25 cellular contexts compared by ENCODE assay signal in genomic region chr13:108574856-108575255, GRCh38. TPM values are rescaled to one million over a fixed set of nuclear protein-coding genes. Genes with fewer than 3 reads are reported as not detected.
DNase-seq lines count a peak whose midpoint lies in the region; ATAC-seq and TF ChIP-seq lines count a peak whose summit lies in the region.
"Had no signal": no experiment of that assay in that cellular context is flagged by ENCODE, and none has a peak within 500 bp of the region (broad histone marks: within the 10 kb centered on the region; RNA-seq: fewer than 3 reads in every experiment).

No MANE protein-coding gene starts in this region.

- TF ChIP-seq CTCF in OCI-LY3 (IDR thresholded peaks at IDR 0.05; ENCODE audit: low read depth, low read length), result no peak

- no peaks in the 10 kb centered on the region for H4K20me1 ChIP-seq in OCI-LY3 (ENCODE audit: insufficient read depth, low read length)

- H3K27me3 Mint-ChIP-seq in activated naive CD4-positive, alpha-beta T cell treated with anti-CD3 and anti-CD28 coated beads, Interleukin-2, amount 10 ng/mL, durations not matched to agents 7 days and 5 days, result no peaks in the 10 kb centered on the region

- no peaks in the 10 kb centered on the region for H3K79me2 ChIP-seq in OCI-LY3 (ENCODE audit: low read length)

- no peaks in the 10 kb centered on the region for H3K36me3 Mint-ChIP-seq in activated naive CD4-positive, alpha-beta T cell treated with anti-CD3 and anti-CD28 coated beads, Interleukin-2, amount 50 U/mL, for 72 hours
- no peaks in the 10 kb centered on the region for H3K36me3 Mint-ChIP-seq in activated naive CD4-positive, alpha-beta T cell treated with anti-CD3 and anti-CD28 coated beads, Interleukin-2, amount 10 ng/mL, durations not matched to agents 7 days and 5 days
- H3K36me3 Mint-ChIP-seq: CD8-positive, alpha-beta T cell had no signal

- H3K27ac Mint-ChIP-seq in activated naive CD4-positive, alpha-beta T cell treated with anti-CD3 and anti-CD28 coated beads, Interleukin-2, amount 50 U/mL, for 72 hours, result no peak overlapping the region
- no peak overlapping the region for H3K27ac Mint-ChIP-seq in activated naive CD4-positive, alpha-beta T cell treated with anti-CD3 and anti-CD28 coated beads, Interleukin-2, amount 10 ng/mL, durations not matched to agents 7 days and 5 days
- H3K27ac Mint-ChIP-seq: CD8-positive, alpha-beta T cell; HFFc6 had no signal

- no peak overlapping the region for H3K27ac ChIP-seq in OCI-LY3 (ENCODE audit: low read length)
- H3K27ac ChIP-seq: SK-N-MC had no signal

- H3K4me3 ChIP-seq in OCI-LY3 (ENCODE audit: low read length), result peak overlapping the region; percentile 29; the same call in 1 of the 2 replicates
- H3K4me3 ChIP-seq: HAP-1, SK-N-MC had no signal

- H2AFZ ChIP-seq in OCI-LY3 (ENCODE audit: low read depth, low read length), result 0 out of 2 replicates have a peak overlapping the region, but pooled peaks have one; percentile 2

- peaks cover 14% of the 10 kb centered on the region for H3K4me1 ChIP-seq in OCI-LY3 (ENCODE audit: low read length)
- H3K4me1 ChIP-seq: Caco-2, HAP-1 had no signal

- peak overlapping the region; percentile 33 for H3K4me2 ChIP-seq in OCI-LY3 (ENCODE audit: low read length)

- no peak for DNase-seq in activated naive CD4-positive, alpha-beta T cell treated with anti-CD3 and anti-CD28 coated beads, Interleukin-2, amount 50 U/mL, for 72 hours (ENCODE audit: low spot score in 2 of 2)
- no peak for DNase-seq in activated naive CD4-positive, alpha-beta T cell treated with anti-CD3 and anti-CD28 coated beads, Interleukin-2, amount 10 ng/mL, durations not matched to agents 7 days and 5 days
- DNase-seq in NCI-H1092 (lab: John Stamatoyannopoulos, UW) (no peak), C1 segment of cervical spinal cord (lab: John Stamatoyannopoulos, UW) (no peak), DMS 273 treated with DMSO at 0.1 percent for 48 hours (lab: John Stamatoyannopoulos, UW) (no peak)
- DNase-seq: Caco-2; CD8-positive, alpha-beta T cell; DMS79 treated with DMSO at 0.1 percent for 48 hours; GF-D8; GOT3; HFFc6; KG1; MM.1S; NCI-H1417; NCI-H1694; NCI-H2029 treated with DMSO at 0.1 percent for 48 hours; NCI-H526 treated with DMSO at 0.1 percent for 48 hours; SIG-M5 had no signal

- H3K9me3 ChIP-seq in OCI-LY3 (ENCODE audit: insufficient read depth, low read length), result no peaks in the 10 kb centered on the region
- H3K9me3 ChIP-seq: Caco-2, HAP-1 had no signal

- no peaks in the 10 kb centered on the region for H3K36me3 ChIP-seq in OCI-LY3 (replicated peaks; ENCODE audit: low read depth, low read length)
- H3K36me3 ChIP-seq: HAP-1 had no signal

- ATAC-seq in activated naive CD4-positive, alpha-beta T cell treated with anti-CD3 and anti-CD28 coated beads, Interleukin-2, amount 50 U/mL, for 72 hours, result peak; percentile 18 to 56
- ATAC-seq in HG03060 (IDR thresholded peaks at IDR 0.05; ENCODE audit: low read depth, unreplicated experiment), result peak; percentile 12
- ATAC-seq: CD8-positive, alpha-beta T cell; Panc1 had no signal

- H3K4me1 Mint-ChIP-seq in activated naive CD4-positive, alpha-beta T cell treated with anti-CD3 and anti-CD28 coated beads, Interleukin-2, amount 10 ng/mL, durations not matched to agents 7 days and 5 days, result no peaks in the 10 kb centered on the region

- no peaks in the 10 kb centered on the region for H3K9me3 Mint-ChIP-seq in activated naive CD4-positive, alpha-beta T cell treated with anti-CD3 and anti-CD28 coated beads, Interleukin-2, amount 50 U/mL, for 72 hours
- H3K9me3 Mint-ChIP-seq in activated naive CD4-positive, alpha-beta T cell treated with anti-CD3 and anti-CD28 coated beads, Interleukin-2, amount 10 ng/mL, durations not matched to agents 7 days and 5 days, result no peaks in the 10 kb centered on the region
- H3K9me3 Mint-ChIP-seq: CD8-positive, alpha-beta T cell had no signal

- H3K27me3 ChIP-seq in OCI-LY3 (ENCODE audit: low read depth, low read length), result no peaks in the 10 kb centered on the region

- CTCF ChIA-PET in activated naive CD4-positive, alpha-beta T cell treated with anti-CD3 and anti-CD28 coated beads, Interleukin-2, amount 10 ng/mL, durations not matched to agents 7 days and 5 days (lab: Charles Lee), result no interaction called here

- no peak overlapping the region for H3K9ac ChIP-seq in OCI-LY3 (ENCODE audit: low read length)

- H3K4me3 Mint-ChIP-seq in activated naive CD4-positive, alpha-beta T cell treated with anti-CD3 and anti-CD28 coated beads, Interleukin-2, amount 10 ng/mL, durations not matched to agents 7 days and 5 days, result no peak overlapping the region
- H3K4me3 Mint-ChIP-seq: CD8-positive, alpha-beta T cell; HFFc6 had no signal

RNA-seq across cellular contexts. Expression of gene MYO16, which starts 54.6 kb away (rescaled TPM):
- total RNA-seq in activated naive CD4-positive, alpha-beta T cell treated with anti-CD3 and anti-CD28 coated beads, Interleukin-2, amount 50 U/mL, for 72 hours, result not detected
- total RNA-seq: A172; Caco-2; HFFc6; T-helper 1 cell treated with Interleukin-12 subunit alpha and Interleukin-12 subunit beta and Interleukin-4 antibody, amounts not matched to agents 30 ng/mL and 1 ng/mL, for 36 hours had no signal
